8 cellular contexts compared by ENCODE assay signal in the genomic region with DNA sequence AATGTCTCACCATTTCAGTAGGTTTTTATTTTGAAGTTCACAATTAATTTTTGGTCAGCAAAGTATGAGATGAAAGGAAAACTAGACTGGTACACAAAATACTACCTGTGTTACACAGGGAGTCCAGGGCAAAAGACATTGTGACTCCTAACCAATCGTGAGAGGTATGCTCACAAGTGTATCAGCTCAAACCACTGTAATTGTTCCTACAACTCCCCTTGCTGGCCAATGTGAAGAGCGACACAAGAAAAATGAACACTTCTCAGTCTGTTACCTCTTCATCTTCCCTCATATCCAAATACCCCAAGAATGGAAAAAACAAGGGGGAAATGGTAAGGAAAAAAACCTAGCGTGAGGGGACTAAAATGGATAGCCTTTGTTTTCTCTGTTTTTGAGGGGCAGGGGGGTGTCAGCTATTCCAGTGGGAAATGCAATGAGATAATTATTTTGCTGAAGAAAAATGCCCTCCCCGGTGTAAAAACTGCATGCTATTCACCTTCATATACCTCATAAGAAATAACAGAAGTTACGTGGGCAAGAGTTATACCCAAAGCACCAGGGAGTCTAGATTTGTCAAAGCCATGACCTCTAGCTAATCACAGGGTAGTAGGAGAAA. TPM values are rescaled to one million over a fixed set of nuclear protein-coding genes. Genes with fewer than 3 reads are reported as not detected.
A peak's percentile ranks its signal among the peaks of the same experiment; 100 is the strongest.
DNase-seq lines count a peak whose midpoint lies in the region; ATAC-seq and TF ChIP-seq lines count a peak whose summit lies in the region.

No MANE protein-coding gene starts in this region.

- H3K4me3 ChIP-seq in OCI-LY3 (ENCODE audit: low read length), result no peak overlapping the region
- no peak overlapping the region for H3K4me3 ChIP-seq in prostate gland
- no peak overlapping the region for H3K4me3 ChIP-seq in uterus

- no peak for TF ChIP-seq POLR2A in prostate gland (IDR thresholded peaks at IDR 0.05)
- TF ChIP-seq POLR2A in uterus (IDR thresholded peaks at IDR 0.05), result no peak

- WGBS in prostate gland, result 49% methylated on average over 5 of the region's 5 CpGs

- intact Hi-C loops in prostate gland (cut with DNase I), result no loop called here
- intact Hi-C loops in uterus (cut with DNase I; ENCODE audit: low total_unique reads), result no loop called here

- H2AFZ ChIP-seq in OCI-LY3 (ENCODE audit: low read depth, low read length), result no peak overlapping the region

- peak; percentile 86 for TF ChIP-seq CTCF in OCI-LY3 (IDR thresholded peaks at IDR 0.05; ENCODE audit: low read depth, low read length)
- peak in 3 of 4 experiments; percentile 40 to 74 (median 70) for TF ChIP-seq CTCF in prostate gland (IDR thresholded peaks at IDR 0.05)
- TF ChIP-seq CTCF in uterus (IDR thresholded peaks at IDR 0.05), result no peak

- H3K27me3 ChIP-seq in OCI-LY3 (ENCODE audit: low read depth, low read length), result peaks cover 24% of the 10 kb centered on the region
- no peaks in the 10 kb centered on the region for H3K27me3 ChIP-seq in prostate gland (replicated peaks; ENCODE audit: insufficient read depth)
- no peaks in the 10 kb centered on the region for H3K27me3 ChIP-seq in uterus

- no peak overlapping the region for H3K4me2 ChIP-seq in OCI-LY3 (ENCODE audit: low read length)

- H3K79me2 ChIP-seq in OCI-LY3 (ENCODE audit: low read length), result no peaks in the 10 kb centered on the region

- no peaks in the 10 kb centered on the region for H4K20me1 ChIP-seq in OCI-LY3 (ENCODE audit: insufficient read depth, low read length)

- ATAC-seq in GM21360 (IDR thresholded peaks at IDR 0.05; ENCODE audit: unreplicated experiment), result peak; percentile 65
- peak; percentile 59 for ATAC-seq in esophagus mucosa

- peak; percentile 30 for DNase-seq in ELF-1 (ENCODE audit: low read depth, low spot score)
- peak; percentile 34 for DNase-seq in HT1080 (ENCODE audit: low read depth)
- peak; percentile 46 for DNase-seq in prostate gland (ENCODE audit: low spot score)
- DNase-seq in uterus, result no peak
- DNase-seq in islet precursor cell, result no peak

- H3K9ac ChIP-seq in OCI-LY3 (ENCODE audit: low read length), result no peak overlapping the region

- H3K36me3 ChIP-seq in OCI-LY3 (replicated peaks; ENCODE audit: low read depth, low read length), result no peaks in the 10 kb centered on the region
- H3K36me3 ChIP-seq in prostate gland, result no peaks in the 10 kb centered on the region
- H3K36me3 ChIP-seq in uterus, result no peaks in the 10 kb centered on the region

- H3K9me3 ChIP-seq in OCI-LY3 (ENCODE audit: insufficient read depth, low read length), result no peaks in the 10 kb centered on the region
- no peaks in the 10 kb centered on the region for H3K9me3 ChIP-seq in prostate gland
- H3K9me3 ChIP-seq in uterus, result no peaks in the 10 kb centered on the region

- no peak overlapping the region for H3K27ac ChIP-seq in OCI-LY3 (ENCODE audit: low read length)
- H3K27ac ChIP-seq in prostate gland, result peak overlapping the region in 1 of 2 donors; percentile 58
- no peak overlapping the region for H3K27ac ChIP-seq in uterus

- H3K4me1 ChIP-seq in OCI-LY3 (ENCODE audit: low read length), result peaks cover 37% of the 10 kb centered on the region
- H3K4me1 ChIP-seq in prostate gland (replicated peaks), result no peaks in the 10 kb centered on the region
- H3K4me1 ChIP-seq in uterus, result no peaks in the 10 kb centered on the region

RNA-seq across cellular contexts. Expression of gene NSUN7, which starts 30.6 kb away (rescaled TPM):
- total RNA-seq in HT1080 (2014; rRNA removed; shearing (Covaris generic)), result not detected in 2 replicates
- not detected in 2 replicates for polyA plus RNA-seq in HT1080 (2015; cell fraction: cytosol; rRNA removed)
- polyA plus RNA-seq in HT1080 (2015; cell fraction: nucleus; rRNA removed), result not detected in 2 replicates
- total RNA-seq in esophagus mucosa (2.0 TPM), prostate gland (10 to 100 TPM; 12.6 to 14.3 TPM), uterus (10 to 100 TPM in 2 of 4 donors, 1 to 10 TPM in 1, not detected in 1; 6.8 to 14.1 (median 12.2) TPM)

Comparison
In these comparisons a context has a peak if more than half of its experiments do, and no peak if none do; other contexts are left out.
1. DNase-seq: peak in ELF-1 (single experiment), HT1080 (single experiment) and prostate gland (single experiment); none in uterus (0 of 2) and islet precursor cell (single experiment).
2. CTCF ChIP-seq: peak in OCI-LY3 (single experiment) and prostate gland (3 of 4); none in uterus (0 of 4).